12 cellular contexts compared by ENCODE assay signal in genomic region chr18:36212301-36212977, GRCh38. TPM values are rescaled to one million over a fixed set of nuclear protein-coding genes. Genes with fewer than 3 reads are reported as not detected.
DNase-seq lines count a peak whose midpoint lies in the region; ATAC-seq, FAIRE-seq and TF ChIP-seq lines count a peak whose summit lies in the region.
"Had no signal": no experiment of that assay in that cellular context is flagged by ENCODE, and none has a peak within 500 bp of the region (broad histone marks: within the 10 kb centered on the region; RNA-seq: fewer than 3 reads in every experiment).

No MANE protein-coding gene starts in this region.

- peak; percentile 49 for ATAC-seq in sciatic nerve
- ATAC-seq: SK-N-SH treated with all-trans-retinoic acid at 6 μM for 48 hours had no signal

- intact Hi-C loops in left ventricle myocardium inferior (cut with micrococcal nuclease) (no loop called here), sciatic nerve (cut with DNase I) (no loop called here)

- peak; percentile 39 for DNase-seq in GM03348 (ENCODE audit: low spot score)
- DNase-seq in astrocyte of the cerebellum (ENCODE audit: low read depth): peak; percentile 34
- DNase-seq in left ventricle myocardium inferior: no peak
- no peak for DNase-seq in sciatic nerve (ENCODE audit: low spot score)
- DNase-seq in NCI-H748 treated with DMSO at 0.1 percent for 48 hours (lab: John Stamatoyannopoulos, UW): no peak
- no peak for DNase-seq in GM12891 (ENCODE audit: insufficient read length, low spot score)
- no peak for DNase-seq in stimulated activated naive CD4-positive, alpha-beta T cell (lab: John Stamatoyannopoulos, UW)
- DNase-seq in NCI-H1105 (lab: John Stamatoyannopoulos, UW): no peak
- DNase-seq: effector CD8-positive, alpha-beta T cell; NCI-H2171; stomach had no signal

- no peaks in the 10 kb centered on the region for H3K36me3 ChIP-seq in left ventricle myocardium inferior
- H3K36me3 ChIP-seq: stomach had no signal

- no peak overlapping the region for H3K27ac ChIP-seq in left ventricle myocardium inferior (replicated peaks)

- TF ChIP-seq POLR2A in GM12891 (IDR thresholded peaks at IDR 0.05; ENCODE audit: low read depth, low read length): no peak

- no peak for FAIRE-seq in GM12891 (lab: Jason Lieb, UNC)

- TF ChIP-seq CTCF in astrocyte of the cerebellum (IDR thresholded peaks at IDR 0.05; ENCODE audit: low read depth, low read length, missing control alignments) (peak; percentile 36), left ventricle myocardium inferior (IDR thresholded peaks at IDR 0.05; ENCODE audit: borderline replicate concordance) (peak; percentile 26)

- H3K27me3 ChIP-seq in left ventricle myocardium inferior (ENCODE audit: low read depth): no peaks in the 10 kb centered on the region
- H3K27me3 ChIP-seq: stomach had no signal

- in situ Hi-C loops in astrocyte of the cerebellum (cut with HindIII; ENCODE audit: low sequenced_read_pairs): no loop called here

- no peak overlapping the region for H3K4me3 ChIP-seq in astrocyte of the cerebellum (ENCODE audit: low read depth, low read length)
- H3K4me3 ChIP-seq in left ventricle myocardium inferior: peak overlapping the region; percentile 4
- H3K4me3 ChIP-seq: stomach had no signal

- peaks cover 13% of the 10 kb centered on the region for H3K4me1 ChIP-seq in left ventricle myocardium inferior
- H3K4me1 ChIP-seq: stomach had no signal

- peaks cover 12% of the 10 kb centered on the region for H3K9me3 ChIP-seq in left ventricle myocardium inferior (replicated peaks)
- H3K9me3 ChIP-seq: stomach had no signal

TF ChIP-seq in GM12891, 5 proteins besides CTCF, POLR2A, EP300 and RAD21:
- TF ChIP-seq SPI1 (IDR thresholded peaks at IDR 0.05; ENCODE audit: low read depth, low read length): no peak
- TF ChIP-seq TAF1 (IDR thresholded peaks at IDR 0.05; ENCODE audit: low read depth, low read length): no peak
- TF ChIP-seq POLR2AphosphoS5 (IDR thresholded peaks at IDR 0.05; ENCODE audit: low read depth, low read length): no peak
- no peak for TF ChIP-seq POU2F2 (IDR thresholded peaks at IDR 0.05; ENCODE audit: low read depth, low read length)
- TF ChIP-seq PAX5 (IDR thresholded peaks at IDR 0.05; ENCODE audit: insufficient read depth, low read length, severe bottlenecking): no peak

RNA-seq across cellular contexts. Expression of gene MOCOS, which starts 25.1 kb away (rescaled TPM):
- total RNA-seq in left ventricle myocardium inferior: 0.33 TPM
- total RNA-seq in sciatic nerve: 6.4 TPM
- 0.94 TPM for polyA plus RNA-seq in GM12891 (2012; ENCODE audit: low read depth, missing spikeins)

Comparison
In these comparisons a context has a peak if more than half of its experiments do, and no peak if none do; other contexts are left out.
1. DNase-seq: peak in GM03348 (single experiment) and astrocyte of the cerebellum (single experiment); none in left ventricle myocardium inferior (single experiment), sciatic nerve (single experiment), NCI-H748 treated with DMSO at 0.1 percent for 48 hours (single experiment), GM12891 (single experiment), stimulated activated naive CD4-positive, alpha-beta T cell (0 of 6) and NCI-H1105 (single experiment).